21 cellular contexts compared by ENCODE assay signal in the genomic region with DNA sequence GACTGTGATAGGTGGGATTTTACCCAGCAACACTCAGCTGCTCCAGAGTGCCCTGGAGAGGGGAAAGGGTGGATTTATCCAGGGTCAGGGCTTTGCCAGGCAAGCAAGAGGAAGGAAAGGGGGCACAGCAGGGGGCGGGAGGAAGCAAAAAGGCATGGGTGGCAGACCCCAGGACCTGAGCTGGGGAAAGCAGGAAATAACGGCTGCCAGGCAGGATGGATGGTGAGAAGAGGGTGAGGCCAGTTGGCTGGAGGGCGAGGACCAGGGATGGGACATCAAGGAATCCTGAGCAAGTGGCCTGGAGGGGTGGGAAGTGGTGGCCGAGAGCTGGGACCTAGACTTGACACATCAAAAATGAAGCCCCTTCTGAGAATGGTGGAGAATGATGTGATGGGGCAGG.
"Had no signal": no experiment of that assay in that cellular context is flagged by ENCODE, and none has a peak within 500 bp of the region (broad histone marks: within the 10 kb centered on the region; RNA-seq: fewer than 3 reads in every experiment).

No MANE protein-coding gene starts in this region.

- H3K4me3 ChIP-seq: sigmoid colon, smooth muscle cell, upper lobe of left lung had no signal

- H3K4me1 ChIP-seq: foreskin keratinocyte, parathyroid adenoma, sigmoid colon, upper lobe of left lung had no signal

- H3K4me3 Mint-ChIP-seq: activated CD4-positive, alpha-beta T cell treated with anti-CD3 and anti-CD28 coated beads, Interleukin-2, amount 10 ng/mL, durations not matched to agents 7 days and 5 days; activated CD8-positive, alpha-beta memory T cell treated with anti-CD3 and anti-CD28 coated beads, Interleukin-2, amount 10 ng/mL, durations not matched to agents 7 days and 5 days; activated CD8-positive, alpha-beta T cell treated with anti-CD3 and anti-CD28 coated beads for 36 hours; activated T-helper 1 cell treated with anti-CD3 and anti-CD28 coated beads, Interleukin-12 subunit alpha, Interleukin-12 subunit beta, Interleukin-2, Interleukin-4 antibody, amounts not matched to agents 30 ng/mL and 10 ng/mL and 1 ng/mL, durations not matched to agents 14 hours and 24 hours and 36 hours; brain; memory B cell; nephron; T-cell had no signal

- H3K27me3 ChIP-seq: sigmoid colon, upper lobe of left lung had no signal

- H3K27ac Mint-ChIP-seq: activated CD4-positive, alpha-beta T cell treated with anti-CD3 and anti-CD28 coated beads, Interleukin-2, amount 10 ng/mL, durations not matched to agents 7 days and 5 days; activated CD8-positive, alpha-beta memory T cell treated with anti-CD3 and anti-CD28 coated beads, Interleukin-2, amount 10 ng/mL, durations not matched to agents 7 days and 5 days; activated CD8-positive, alpha-beta T cell treated with anti-CD3 and anti-CD28 coated beads for 36 hours; activated naive CD4-positive, alpha-beta T cell treated with anti-CD3 and anti-CD28 coated beads, Interleukin-2, amount 50 U/mL, for 72 hours; activated T-helper 1 cell treated with anti-CD3 and anti-CD28 coated beads, Interleukin-12 subunit alpha, Interleukin-12 subunit beta, Interleukin-2, Interleukin-4 antibody, amounts not matched to agents 30 ng/mL and 10 ng/mL and 1 ng/mL, durations not matched to agents 14 hours and 24 hours and 36 hours; memory B cell; nephron; T-cell had no signal

- H3K36me3 ChIP-seq: sigmoid colon, upper lobe of left lung, WERI-Rb-1 had no signal

- ATAC-seq: activated naive CD4-positive, alpha-beta T cell treated with anti-CD3 and anti-CD28 coated beads, Interleukin-2, amount 50 U/mL, for 72 hours; T-cell had no signal

- DNase-seq: activated CD4-positive, alpha-beta T cell treated with anti-CD3 and anti-CD28 coated beads, Interleukin-2, amount 10 ng/mL, durations not matched to agents 7 days and 5 days; activated CD4-positive, CD25-positive, alpha-beta regulatory T cell treated with anti-CD3 and anti-CD28 coated beads, Interleukin-2, amount 50 U/mL, for 72 hours; activated CD8-positive, alpha-beta memory T cell treated with anti-CD3 and anti-CD28 coated beads, Interleukin-2, amount 10 ng/mL, durations not matched to agents 7 days and 5 days; activated T-cell treated with anti-CD3 and anti-CD28 coated beads for 4 hours; effector CD8-positive, alpha-beta T cell; left ventricle myocardium superior; sigmoid colon; stimulated activated CD4-positive, alpha-beta T cell treated with anti-CD3 and anti-CD28 coated beads, Interleukin-4, amount 100 ng/mL, for 1 hour; stimulated activated naive CD8-positive, alpha-beta T cell treated with anti-CD3 and anti-CD28 coated beads, Interleukin-15, Interleukin-2, amounts not matched to agents 100 U/mL and 50 U/mL, for 24 hours; T-cell had no signal

- H3K36me3 Mint-ChIP-seq: activated CD8-positive, alpha-beta memory T cell treated with anti-CD3 and anti-CD28 coated beads, Interleukin-2, amount 10 ng/mL, durations not matched to agents 7 days and 5 days; activated naive CD4-positive, alpha-beta T cell treated with anti-CD3 and anti-CD28 coated beads, Interleukin-2, amount 50 U/mL, for 72 hours; brain; T-cell had no signal

- H3K4me1 Mint-ChIP-seq: nephron had no signal

- H3K9me3 Mint-ChIP-seq: activated CD4-positive, alpha-beta T cell treated with anti-CD3 and anti-CD28 coated beads, Interleukin-2, amount 10 ng/mL, durations not matched to agents 7 days and 5 days; activated CD8-positive, alpha-beta T cell treated with anti-CD3 and anti-CD28 coated beads for 36 hours; activated naive CD4-positive, alpha-beta T cell treated with anti-CD3 and anti-CD28 coated beads, Interleukin-2, amount 50 U/mL, for 72 hours; activated T-helper 1 cell treated with anti-CD3 and anti-CD28 coated beads, Interleukin-12 subunit alpha, Interleukin-12 subunit beta, Interleukin-2, Interleukin-4 antibody, amounts not matched to agents 30 ng/mL and 10 ng/mL and 1 ng/mL, durations not matched to agents 14 hours and 24 hours and 36 hours; brain; memory B cell; nephron; T-cell had no signal

- H3K4me2 ChIP-seq: smooth muscle cell had no signal

- H3K27ac ChIP-seq: foreskin keratinocyte, parathyroid adenoma, sigmoid colon, upper lobe of left lung, WERI-Rb-1 had no signal

- H2AFZ ChIP-seq: parathyroid adenoma had no signal

- H3K9ac ChIP-seq: parathyroid adenoma had no signal

- H3K9me3 ChIP-seq: sigmoid colon, upper lobe of left lung had no signal
